ENCODE assay signal across 24 cellular contexts in the genomic region with DNA sequence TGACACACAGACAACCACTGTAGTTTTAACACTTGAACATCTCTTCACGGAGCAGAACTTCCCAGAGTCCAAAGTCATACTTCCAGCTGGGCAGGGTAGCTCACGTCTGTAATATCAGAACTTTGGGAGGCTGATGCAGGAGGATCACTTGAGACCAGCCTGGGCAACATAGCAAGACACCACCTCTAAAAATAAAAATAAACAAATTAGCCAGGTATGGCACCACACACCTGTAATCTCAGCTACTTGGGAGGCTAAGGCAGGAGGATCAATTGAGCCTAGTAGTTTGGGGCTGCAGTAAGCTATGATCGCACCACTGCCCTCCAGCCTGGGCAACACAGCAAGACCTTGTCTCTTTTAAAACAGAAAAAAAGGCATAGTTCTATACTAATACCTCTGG. TPM values are rescaled to one million over a fixed set of nuclear protein-coding genes. Genes with fewer than 3 reads are reported as not detected.
"Had no signal": no experiment of that assay in that cellular context is flagged by ENCODE, and none has a peak within 500 bp of the region (broad histone marks: within the 10 kb centered on the region; RNA-seq: fewer than 3 reads in every experiment).

No MANE protein-coding gene starts in this region.

- H3K79me2 ChIP-seq: parathyroid adenoma had no signal

- H3K27ac ChIP-seq: epithelial cell of prostate, esophagus muscularis mucosa, gastroesophageal sphincter, parathyroid adenoma, psoas muscle, spleen, testis, tibial nerve, upper lobe of right lung had no signal

- H3K9me3 ChIP-seq: esophagus muscularis mucosa, gastroesophageal sphincter, psoas muscle, spleen, testis, tibial nerve, upper lobe of right lung had no signal

- FAIRE-seq: colon had no signal

- ATAC-seq: gastroesophageal sphincter, left lobe of liver, psoas muscle, sciatic nerve, upper lobe of right lung had no signal

- H3K27ac Mint-ChIP-seq: nephron; stimulated activated naive B cell treated with anti-CD40 and anti-IgM and Interleukin-4, amounts not matched to agents 10 μg/mL and 1 μg/mL and 100 μg/mL, for 72 hours; stimulated activated naive CD8-positive, alpha-beta T cell treated with anti-CD3 and anti-CD28 coated beads, Interleukin-15, amount 100 ng/mL, for 72 hours had no signal

- H3K27me3 ChIP-seq: esophagus muscularis mucosa, gastroesophageal sphincter, testis, upper lobe of right lung had no signal

- H3K9me3 Mint-ChIP-seq: dendritic cell treated with granulocyte-macrophage colony-stimulating factor and Interleukin-4, amounts not matched to agents 40 ng/mL and 50 ng/mL, for 4 days; effector memory CD8-positive, alpha-beta T cell; nephron; stimulated activated naive B cell treated with anti-CD40 and anti-IgM and Interleukin-4, amounts not matched to agents 10 μg/mL and 1 μg/mL and 100 μg/mL, for 72 hours; stimulated activated naive CD8-positive, alpha-beta T cell treated with anti-CD3 and anti-CD28 coated beads, Interleukin-15, amount 100 ng/mL, for 72 hours had no signal

- H3K36me3 ChIP-seq: esophagus muscularis mucosa, gastroesophageal sphincter, spleen, tibial nerve, upper lobe of right lung had no signal

- H2AFZ ChIP-seq: parathyroid adenoma had no signal

- DNase-seq: cerebellar nuclear complex; glutamatergic neuron; psoas muscle; spleen; stimulated activated CD4-positive, alpha-beta T cell treated with anti-CD3 and anti-CD28 coated beads, Interleukin-2, amount 100 ng/mL, for 24 hours; stimulated activated CD4-positive, alpha-beta T cell treated with anti-CD3 and anti-CD28 coated beads, Interleukin-4, amount 100 ng/mL, for 4 hours; stimulated activated naive B cell treated with anti-CD40 and anti-IgM and Interleukin-4, amounts not matched to agents 10 μg/mL and 1 μg/mL and 100 μg/mL, for 72 hours; testis; upper lobe of right lung had no signal

- H3K9ac ChIP-seq: parathyroid adenoma had no signal

- H3K4me3 ChIP-seq: gastroesophageal sphincter, psoas muscle, testis had no signal

- H3K4me1 ChIP-seq: parathyroid adenoma, psoas muscle had no signal

- H3K4me3 Mint-ChIP-seq: nephron had no signal

RNA-seq across cellular contexts. Expression of a gene that starts 52.8 kb away (rescaled TPM):
- total RNA-seq: fibroblast of villous mesenchyme, gastroesophageal sphincter, lower leg skin, skeletal muscle tissue had no signal
